In the genomic region with DNA sequence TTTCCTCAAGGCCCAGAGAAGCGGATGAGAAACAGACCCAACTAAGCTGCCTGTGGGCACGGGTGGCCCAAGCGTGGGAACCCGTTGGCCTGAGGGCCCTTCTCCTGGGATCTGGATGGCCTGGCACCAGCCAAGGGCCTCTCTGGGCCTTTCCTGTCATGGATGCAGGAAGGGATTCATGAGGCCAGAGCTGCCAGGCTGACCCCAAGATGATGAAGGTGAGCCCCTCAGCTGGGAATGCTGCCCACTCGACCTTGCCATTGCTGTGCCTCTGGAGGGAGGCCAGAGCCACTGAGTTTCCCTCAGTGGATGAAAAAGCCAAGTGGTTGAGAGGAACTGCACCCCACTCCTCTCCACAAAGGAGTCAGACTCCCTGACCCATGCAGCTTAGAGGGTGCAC, we compare ENCODE assay signal across 20 cellular contexts.
"Had no signal": no experiment of that assay in that cellular context is flagged by ENCODE, and none has a peak within 500 bp of the region (broad histone marks: within the 10 kb centered on the region; RNA-seq: fewer than 3 reads in every experiment).

No MANE protein-coding gene starts in this region.

- H3K36me3 ChIP-seq: esophagus squamous epithelium, pancreas, right atrium auricular region, suprapubic skin, tibial artery had no signal

- DNase-seq: activated CD4-positive, alpha-beta memory T cell treated with anti-CD3 and anti-CD28 coated beads for 36 hours; activated CD4-positive, alpha-beta T cell treated with anti-CD3 and anti-CD28 coated beads, Interleukin-2, amount 10 ng/mL, durations not matched to agents 24 days and 14 days; activated CD4-positive, CD25-positive, alpha-beta regulatory T cell treated with anti-CD3 and anti-CD28 coated beads, Interleukin-2, amount 50 U/mL, for 72 hours; activated naive CD4-positive, alpha-beta T cell; activated T-cell treated with anti-CD3 and anti-CD28 coated beads, Interleukin-2, amount 50 U/mL, for 4 hours; anterior cingulate cortex; effector CD8-positive, alpha-beta T cell; esophagus squamous epithelium; foreskin melanocyte; natural killer cell; stimulated activated naive CD4-positive, alpha-beta T cell; T1000 had no signal

- H3K4me1 ChIP-seq: esophagus squamous epithelium, pancreas, suprapubic skin, tibial artery had no signal

- H3K27ac ChIP-seq: epithelial cell of prostate, esophagus squamous epithelium, pancreas, right atrium auricular region, suprapubic skin, tibial artery had no signal

- H3K27me3 ChIP-seq: esophagus squamous epithelium, pancreas, right atrium auricular region, suprapubic skin, tibial artery had no signal

- H3K9me3 ChIP-seq: pancreas had no signal

- H3K4me3 ChIP-seq: esophagus squamous epithelium, pancreas, right atrium auricular region, suprapubic skin, tibial artery had no signal

- ATAC-seq: activated naive CD4-positive, alpha-beta T cell treated with anti-CD3 and anti-CD28 coated beads, Interleukin-2, amount 50 U/mL, for 72 hours; activated T-cell treated with anti-CD3 and anti-CD28 coated beads, Interleukin-2, amount 50 U/mL, for 4 hours; activated T-helper 17 cell treated with anti-CD3 and anti-CD28 coated beads, Interleukin-2, amount 50 U/mL, for 72 hours; natural killer cell; pancreas; T-helper 17 cell had no signal
